Comparison of ENCODE assay signal across 19 cellular contexts in genomic region chr1:6574025-6574620, GRCh38. TPM values are rescaled to one million over a fixed set of nuclear protein-coding genes. Genes with fewer than 3 reads are reported as not detected.
DNase-seq lines count a peak whose midpoint lies in the region; ATAC-seq, FAIRE-seq and TF ChIP-seq lines count a peak whose summit lies in the region.
"Had no signal": no experiment of that assay in that cellular context is flagged by ENCODE, and none has a peak within 500 bp of the region (broad histone marks: within the 10 kb centered on the region; RNA-seq: fewer than 3 reads in every experiment).

No MANE protein-coding gene starts in this region.

- TF ChIP-seq CTCF in RWPE2 (IDR thresholded peaks at IDR 0.05; ENCODE audit: poor library complexity, severe bottlenecking) = no peak
- TF ChIP-seq CTCF in foreskin fibroblast (IDR thresholded peaks at IDR 0.05; ENCODE audit: low read depth, low read length) = no peak

- TF ChIP-seq POLR2A in GM12891 (IDR thresholded peaks at IDR 0.05; ENCODE audit: low read depth, low read length) = no peak

- H3K36me3 ChIP-seq in RWPE2 (ENCODE audit: low read depth) = no peaks in the 10 kb centered on the region
- no peaks in the 10 kb centered on the region for H3K36me3 ChIP-seq in HAP-1 (replicated peaks)

- in situ Hi-C loops in HAP-1 (cut with MboI; ENCODE audit: low sequenced_read_pairs) = no loop called here

- DNase-seq in 8988T = peak; percentile 1
- DNase-seq in GM12891 (ENCODE audit: insufficient read length, low spot score) = no peak
- no peak for DNase-seq in RWPE2 (ENCODE audit: low spot score)
- peak; percentile 30 to 65 for DNase-seq in foreskin fibroblast
- no peak for DNase-seq in OCI-M1 (lab: John Stamatoyannopoulos, UW)
- DNase-seq in HAP-1 (ENCODE audit: low spot score in 2 of 2) = no peak
- no peak for DNase-seq in cerebellar cortex (ENCODE audit: low spot score)
- DNase-seq: CD4-positive, CD25-positive, alpha-beta regulatory T cell; DMS79 treated with DMSO at 0.1 percent for 48 hours; GM23248; NCI-H187; NCI-H510A; NCI-H774; SIG-M5; T-helper 1 cell had no signal

- H3K4me3 ChIP-seq in RWPE2 (ENCODE audit: severe bottlenecking) (no peak overlapping the region), foreskin fibroblast (ENCODE audit: low read depth in 1 of 2, low read length in 2 of 2) (no peak overlapping the region), HAP-1 (no peak overlapping the region)
- H3K4me3 ChIP-seq: GM12878, GM23248 had no signal

- H3K9me3 ChIP-seq in RWPE2 (ENCODE audit: severe bottlenecking) (no peaks in the 10 kb centered on the region), HAP-1 (no peaks in the 10 kb centered on the region)

- 0 out of 3 replicates have a peak, but pooled peaks have one; percentile 35 for ATAC-seq in RWPE2 (ENCODE audit: low read depth)
- ATAC-seq: GM12878, HCT116 had no signal

- H3K4me1 ChIP-seq in RWPE2 (ENCODE audit: insufficient read depth, poor library complexity, severe bottlenecking) = no peaks in the 10 kb centered on the region
- no peaks in the 10 kb centered on the region for H3K4me1 ChIP-seq in HAP-1

- H3K27me3 ChIP-seq in RWPE2 (ENCODE audit: insufficient read depth, poor library complexity, severe bottlenecking) (no peaks in the 10 kb centered on the region), HAP-1 (ENCODE audit: low read depth) (peaks cover 17% of the 10 kb centered on the region)

- peak; percentile 33 for FAIRE-seq in GM12891 (lab: Jason Lieb, UNC)
- FAIRE-seq: GM12878, HTR-8/SVneo had no signal

- H3K27ac ChIP-seq in RWPE2 (ENCODE audit: poor library complexity, severe bottlenecking) = no peak overlapping the region
- H3K27ac ChIP-seq: GM23248 had no signal

TF ChIP-seq in GM12891, 5 proteins besides CTCF, POLR2A, EP300 and RAD21:
- TF ChIP-seq PAX5 (IDR thresholded peaks at IDR 0.05; ENCODE audit: insufficient read depth, low read length, severe bottlenecking) = no peak
- TF ChIP-seq POLR2AphosphoS5 (IDR thresholded peaks at IDR 0.05; ENCODE audit: low read depth, low read length) = no peak
- no peak for TF ChIP-seq SPI1 (IDR thresholded peaks at IDR 0.05; ENCODE audit: low read depth, low read length)
- no peak for TF ChIP-seq POU2F2 (IDR thresholded peaks at IDR 0.05; ENCODE audit: low read depth, low read length)
- no peak for TF ChIP-seq TAF1 (IDR thresholded peaks at IDR 0.05; ENCODE audit: low read depth, low read length)

RNA-seq across cellular contexts. Expression of gene ZBTB48, which starts 5.7 kb away (rescaled TPM):
- polyA plus RNA-seq in GM12891 (2012; ENCODE audit: low read depth, missing spikeins) = 14.1 TPM

RNA-seq across cellular contexts. Expression of gene TAS1R1, which starts 19.0 kb away (rescaled TPM):
- polyA plus RNA-seq in GM12891 (2012; ENCODE audit: low read depth, missing spikeins) = 0.21 TPM
- polyA plus RNA-seq: GM23248, IgD-negative memory B cell had no signal

RNA-seq across cellular contexts. Expression of gene NOL9, which starts 19.8 kb away (rescaled TPM):
- 5.1 TPM for polyA plus RNA-seq in GM12891 (2012; ENCODE audit: low read depth, missing spikeins)

RNA-seq across cellular contexts. Expression of gene KLHL21, which starts 28.5 kb away (rescaled TPM):
- 6.0 TPM for polyA plus RNA-seq in GM12891 (2012; ENCODE audit: low read depth, missing spikeins)

RNA-seq across cellular contexts. Expression of gene PHF13, which starts 39.4 kb away (rescaled TPM):
- polyA plus RNA-seq in GM12891 (2012; ENCODE audit: low read depth, missing spikeins) = 11.0 TPM

Comparison
In these comparisons a context has a peak if more than half of its experiments do, and no peak if none do; other contexts are left out.
1. DNase-seq: peak in 8988T (single experiment) and foreskin fibroblast (2 of 2); none in GM12891 (single experiment), RWPE2 (single experiment), OCI-M1 (single experiment), HAP-1 (0 of 2) and cerebellar cortex (single experiment).